In the genomic region with DNA sequence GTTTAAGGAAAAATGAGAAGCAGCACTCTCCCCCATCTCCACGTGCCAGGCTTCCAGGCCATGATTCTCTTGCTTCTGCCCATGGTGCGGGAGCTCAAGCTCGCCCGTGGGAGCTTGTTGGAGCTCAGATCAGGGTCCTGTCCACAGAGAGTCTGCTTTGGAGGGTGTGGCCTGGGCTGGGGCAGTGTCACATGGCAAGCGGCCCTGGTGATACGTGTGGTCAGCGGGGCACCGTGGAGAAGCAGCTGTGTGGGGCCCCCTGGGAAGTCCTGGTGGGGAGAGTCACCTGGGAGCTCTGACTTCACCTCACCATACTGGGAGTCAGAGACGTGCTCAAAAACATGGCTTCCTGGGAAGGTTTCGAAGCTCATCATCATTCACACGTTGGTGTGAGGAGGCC, we compare ENCODE assay signal across 16 cellular contexts.
DNase-seq lines count a peak whose midpoint lies in the region; ATAC-seq and TF ChIP-seq lines count a peak whose summit lies in the region.
"Had no signal": no experiment of that assay in that cellular context is flagged by ENCODE, and none has a peak within 500 bp of the region (broad histone marks: within the 10 kb centered on the region; RNA-seq: fewer than 3 reads in every experiment).

No MANE protein-coding gene starts in this region.

- TF ChIP-seq CTCF in adrenal gland (IDR thresholded peaks at IDR 0.05) (no peak), testis (IDR thresholded peaks at IDR 0.05) (no peak)

- H3K27me3 ChIP-seq in adrenal gland: no peaks in the 10 kb centered on the region
- no peaks in the 10 kb centered on the region for H3K27me3 ChIP-seq in testis
- H3K27me3 ChIP-seq: MG63 had no signal

- peak; percentile 69 for DNase-seq in cardiac septum (ENCODE audit: low spot score)
- DNase-seq in Right ventricle myocardium superior: no peak
- DNase-seq in adrenal gland: peak in 4 of 7 donors; percentile 14 to 51 (median 18)
- peak; percentile 67 for DNase-seq in mesenteric fat pad (ENCODE audit: low spot score)
- DNase-seq in testis: peak; percentile 12
- DNase-seq in left colon: no peak
- DNase-seq in SW480 (ENCODE audit: low spot score): no peak
- DNase-seq: AML-193; CD8-positive, alpha-beta memory T cell; GF-D8; MG63; NCI-H1092 treated with DMSO at 0.1 percent for 48 hours; NCI-H187; PC-3 had no signal

- H3K36me3 ChIP-seq in adrenal gland (replicated peaks in 1 of 2) (no peaks in the 10 kb centered on the region), testis (ENCODE audit: low read depth, missing control alignments) (no peaks in the 10 kb centered on the region)
- H3K36me3 ChIP-seq: MG63 had no signal

- H3K27ac ChIP-seq in adrenal gland (peak overlapping the region in 2 of 5 donors; percentile 46 to 72), testis (no peak overlapping the region)

- ATAC-seq in Right ventricle myocardium superior (ENCODE audit: poor library complexity) (no peak), GM21447 (IDR thresholded peaks at IDR 0.05; ENCODE audit: unreplicated experiment) (no peak), left colon (no peak)
- ATAC-seq: HepG2, PC-3 had no signal

- intact Hi-C loops in cardiac septum (cut with DNase I): no loop called here
- intact Hi-C loops in Right ventricle myocardium superior (cut with DNase I): no loop called here
- intact Hi-C loops in adrenal gland (cut with DNase I): no loop called here
- intact Hi-C loops in testis (cut with DNase I; ENCODE audit: low total_unique reads): no loop called here
- intact Hi-C loops in left colon (cut with DNase I, micrococcal nuclease): no loop called here

- H3K4me1 ChIP-seq in adrenal gland (replicated peaks in 1 of 2) (peaks cover 13 to 22% of the 10 kb centered on the region in 2 donors), testis (peaks cover 31% of the 10 kb centered on the region)

- 94 to 100% (median 97%) methylated on average over 3 to 11 of the region's 11 CpGs for WGBS in adrenal gland, 4 donors
- WGBS in testis, 2 donors: 91 to 100% methylated on average over 1 to 11 of the region's 11 CpGs

- no peak overlapping the region for H3K4me3 ChIP-seq in adrenal gland
- no peak overlapping the region for H3K4me3 ChIP-seq in testis
- H3K4me3 ChIP-seq: MG63 had no signal

- TF ChIP-seq POLR2A in adrenal gland (IDR thresholded peaks at IDR 0.05) (no peak), testis (IDR thresholded peaks at IDR 0.05) (no peak)

- no peaks in the 10 kb centered on the region for H3K9me3 ChIP-seq in adrenal gland (replicated peaks in 1 of 3)
- H3K9me3 ChIP-seq in testis: no peaks in the 10 kb centered on the region
- H3K9me3 ChIP-seq: MG63 had no signal

Comparison
In these comparisons a context has a peak if more than half of its experiments do, and no peak if none do; other contexts are left out.
1. DNase-seq: peak in cardiac septum (single experiment), adrenal gland (4 of 7), mesenteric fat pad (single experiment) and testis (single experiment); none in Right ventricle myocardium superior (single experiment), left colon (0 of 2) and SW480 (single experiment).